19 cellular contexts compared by ENCODE assay signal in the genomic region with DNA sequence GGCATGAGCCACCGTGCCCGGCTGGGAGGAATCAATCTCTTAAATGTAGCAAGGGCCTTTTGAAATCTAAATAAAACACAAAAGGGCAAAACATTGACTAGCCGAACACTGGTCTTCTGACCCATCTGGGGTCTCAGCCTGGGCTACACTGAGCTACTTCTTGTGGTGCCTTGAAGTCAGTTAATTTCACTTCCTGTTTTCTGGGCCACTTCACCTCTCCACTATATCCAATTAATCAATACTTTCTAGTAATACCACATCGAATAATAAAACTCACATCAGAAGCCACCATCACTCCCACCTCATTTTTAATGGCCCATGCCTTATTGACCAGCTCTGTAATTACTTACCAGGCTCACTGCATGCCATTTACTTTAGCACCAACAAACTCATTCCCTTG.
A peak's percentile ranks its signal among the peaks of the same experiment; 100 is the strongest.
DNase-seq lines count a peak whose midpoint lies in the region; ATAC-seq and TF ChIP-seq lines count a peak whose summit lies in the region.
"Had no signal": no experiment of that assay in that cellular context is flagged by ENCODE, and none has a peak within 500 bp of the region (broad histone marks: within the 10 kb centered on the region; RNA-seq: fewer than 3 reads in every experiment).

No MANE protein-coding gene starts in this region.

- H3K4me3 ChIP-seq in coronary artery, result no peak overlapping the region
- H3K4me3 ChIP-seq: BLaER1, upper lobe of right lung had no signal

- DNase-seq in germinal center (ENCODE audit: low spot score), result peak; percentile 9
- DNase-seq in coronary artery (ENCODE audit: low spot score), result no peak
- DNase-seq in NCI-H345 treated with DMSO at 0.1 percent for 48 hours (lab: John Stamatoyannopoulos, UW; ENCODE audit: unreplicated experiment), result no peak
- DNase-seq in activated effector memory CD4-positive, alpha-beta T cell treated with Interleukin-2 at 50 U/mL for 16 hours, result no peak
- no peak for DNase-seq in AG20443 (ENCODE audit: low spot score)
- DNase-seq: activated CD8-positive, alpha-beta memory T cell treated with anti-CD3 and anti-CD28 coated beads, Interleukin-2, amount 50 U/mL, for 4 hours; effector memory CD8-positive, alpha-beta T cell; mesenchymal stem cell; NCI-H2029; NCI-H526 treated with DMSO at 0.1 percent for 48 hours; Right ventricle myocardium superior; stimulated activated CD4-positive, alpha-beta T cell treated with anti-CD3 and anti-CD28 coated beads, Interleukin-4, amount 100 ng/mL, for 1 hour; upper lobe of right lung; WERI-Rb-1 had no signal

- no peak for TF ChIP-seq CTCF in coronary artery (IDR thresholded peaks at IDR 0.05)

- no peak overlapping the region for H3K27ac ChIP-seq in coronary artery
- H3K27ac ChIP-seq: BLaER1, upper lobe of right lung, WERI-Rb-1 had no signal

- ATAC-seq in GM18498 (IDR thresholded peaks at IDR 0.05; ENCODE audit: unreplicated experiment) (peak; percentile 26), GM19351 (IDR thresholded peaks at IDR 0.05; ENCODE audit: unreplicated experiment) (peak; percentile 34), HG03354 (IDR thresholded peaks at IDR 0.05; ENCODE audit: poor library complexity, severe bottlenecking, unreplicated experiment) (peak; percentile 50)
- ATAC-seq: effector memory CD8-positive, alpha-beta T cell; sciatic nerve; upper lobe of right lung had no signal
